Comparison of ENCODE assay signal across 8 cellular contexts in the genomic region with DNA sequence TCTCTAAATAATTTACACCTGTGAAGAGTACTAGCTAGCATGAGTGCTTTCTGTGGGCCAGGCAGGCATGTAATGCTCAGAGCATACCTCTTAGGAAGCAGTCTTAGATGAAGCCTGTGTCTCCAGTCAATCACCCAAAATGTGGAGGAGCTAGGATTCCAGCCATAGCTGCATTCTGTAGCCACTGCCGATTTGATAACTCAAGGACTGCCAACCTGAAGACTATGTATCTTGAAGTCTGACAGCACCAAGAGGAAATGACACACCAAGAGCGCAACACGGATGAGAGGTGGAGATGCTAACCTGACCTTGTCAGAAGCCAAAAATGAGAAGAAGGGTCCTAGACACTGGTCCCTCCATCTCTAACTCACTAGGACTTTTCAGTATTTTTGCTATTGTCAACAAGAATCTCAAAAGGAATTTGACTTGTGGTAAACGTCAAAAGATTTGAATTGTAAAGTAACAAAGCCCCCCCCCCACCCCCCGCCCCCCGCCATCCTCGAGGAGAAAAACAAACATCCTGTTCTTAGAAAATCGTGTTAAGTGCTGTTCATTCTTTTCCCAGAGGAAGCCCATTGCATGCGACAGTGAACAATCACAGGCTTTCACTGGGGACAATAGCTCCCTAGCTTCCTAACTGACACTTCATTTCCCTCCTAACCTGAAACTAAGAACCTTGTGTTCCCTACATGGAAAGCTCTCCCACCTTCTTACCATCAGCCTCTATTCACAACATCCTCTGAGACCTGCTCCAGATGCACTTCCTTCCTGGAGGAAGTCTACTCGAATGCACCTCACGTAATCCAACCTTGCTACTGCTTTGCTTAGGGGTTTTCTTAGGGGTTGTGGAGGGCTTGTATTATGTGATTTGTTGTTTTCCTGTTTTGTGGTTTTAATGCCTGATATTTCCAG. TPM values are rescaled to one million over a fixed set of nuclear protein-coding genes. Genes with fewer than 3 reads are reported as not detected.
DNase-seq lines count a peak whose midpoint lies in the region; ATAC-seq and TF ChIP-seq lines count a peak whose summit lies in the region.

No MANE protein-coding gene starts in this region.

- no TSS peak for BruUV-seq in IMR-90 (replicated peaks; lab: Mats Ljungman, UMichigan)

- peak overlapping the region; percentile 64; the same call in 1 of the 2 replicates for H2BK120ac ChIP-seq in IMR-90 (ENCODE audit: low read depth, low read length)

- H4K5ac ChIP-seq in IMR-90 (ENCODE audit: low read depth, low read length), result peak overlapping the region; percentile 52; the same call in 1 of the 2 replicates

- peak overlapping the region; percentile 68 for H3K4ac ChIP-seq in IMR-90 (ENCODE audit: low read depth, low read length)

- peak overlapping the region; percentile 29 for H2AFZ ChIP-seq in IMR-90 (replicated peaks; ENCODE audit: low read length, poor library complexity)

- H3K9me3 ChIP-seq in BLaER1 treated with 17β-estradiol and CSF1 and Interleukin-3, amounts not matched to agents 10 nM and 100 nM (replicated peaks in 1 of 11), result 0 out of 22 replicates have a peak, but pooled peaks cover 0 to 8% (median 0%) of the 10 kb centered on the region in 11 experiments
- H3K9me3 ChIP-seq in IMR-90 (ENCODE audit: control insufficient read depth, insufficient read depth, low read length) (no peaks in the 10 kb centered on the region), ascending aorta (no peaks in the 10 kb centered on the region), muscle layer of colon (ENCODE audit: low read length) (no peaks in the 10 kb centered on the region)

- peak overlapping the region; percentile 65; the same call in 1 of the 2 replicates for H3K14ac ChIP-seq in IMR-90 (replicated peaks; ENCODE audit: low read depth, low read length)

- H3K23ac ChIP-seq in IMR-90 (ENCODE audit: low read depth, low read length), result peak overlapping the region; percentile 69

- POLR2A ChIA-PET in IMR-90 (lab: Charles Lee; ENCODE audit: unreplicated experiment), result interaction anchor here (0.5 kb wide), 2 partner anchors 67 to 334 kb away, joined by 5 to 11 read pairs; no protein-coding TSS in a partner anchor

- 0 out of 2 replicates have a peak overlapping the region, but pooled peaks have one; percentile 37 for H2BK20ac ChIP-seq in IMR-90 (ENCODE audit: low read depth, low read length)

- no peak for TF ChIP-seq POLR2A in IMR-90 (IDR thresholded peaks at IDR 0.05; ENCODE audit: low read depth, low read length)

- H4K20me1 ChIP-seq in BLaER1 treated with 17β-estradiol and CSF1 and Interleukin-3, amounts not matched to agents 10 nM and 100 nM, result peaks cover 34 to 100% (median 96%) of the 10 kb centered on the region in 11 experiments; a peak in 20 of 22 replicates
- peaks cover 98% of the 10 kb centered on the region for H4K20me1 ChIP-seq in IMR-90 (ENCODE audit: insufficient read depth, low read length)

- CTCF ChIA-PET in IMR-90 (lab: Yijun Ruan, JAX), result interaction anchor here (0.8 kb wide), 1 partner anchor 142 kb away, joined by 3 read pairs; no protein-coding TSS in a partner anchor

- H4K8ac ChIP-seq in IMR-90 (ENCODE audit: low read depth in 2 of 2, low read length in 2 of 2), result peak overlapping the region in 1 of 2 experiments; percentile 44; a peak in 2 of 4 replicates

- H4K91ac ChIP-seq in IMR-90 (ENCODE audit: insufficient read depth, low read depth, low read length), result 0 out of 2 replicates have a peak overlapping the region, but pooled peaks have one; percentile 7

- no peaks in the 10 kb centered on the region for H3K27me3 ChIP-seq in BLaER1 treated with 17β-estradiol and CSF1 and Interleukin-3, amounts not matched to agents 10 nM and 100 nM
- H3K27me3 ChIP-seq in IMR-90 (ENCODE audit: control insufficient read depth, insufficient read depth, low read length) (no peaks in the 10 kb centered on the region), ascending aorta (no peaks in the 10 kb centered on the region), muscle layer of colon (ENCODE audit: control insufficient read depth in 1 of 2, insufficient read depth in 2 of 2, low read length in 2 of 2) (no peaks in the 10 kb centered on the region)

- H3K27ac ChIP-seq in BLaER1 treated with 17β-estradiol and CSF1 and Interleukin-3, amounts not matched to agents 10 nM and 100 nM, result peak overlapping the region in 4 of 11 experiments; percentile 28 to 61 (median 54); a peak in 7 of 22 replicates
- H3K27ac ChIP-seq in IMR-90 (ENCODE audit: insufficient read depth, low read length) (peak overlapping the region; percentile 53), ascending aorta (peak overlapping the region; percentile 78 to 84), muscle layer of colon (ENCODE audit: low read depth, low read length) (peak overlapping the region; percentile 48)

- H3K4me3 ChIP-seq in BLaER1 treated with 17β-estradiol and CSF1 and Interleukin-3, amounts not matched to agents 10 nM and 100 nM, result peak overlapping the region in 2 of 10 experiments; percentile 2 to 14; a peak in 2 of 20 replicates
- H3K4me3 ChIP-seq in IMR-90 (ENCODE audit: insufficient read depth, low read depth, low read length), result no peak overlapping the region
- no peak overlapping the region for H3K4me3 ChIP-seq in ascending aorta
- no peak overlapping the region for H3K4me3 ChIP-seq in muscle layer of colon (ENCODE audit: low read depth in 1 of 2, low read length in 2 of 2)

- no peak for TF ChIP-seq CTCF in IMR-90 (conservative IDR thresholded peaks at IDR 0.05; ENCODE audit: low read depth, low read length)
- TF ChIP-seq CTCF in ascending aorta (IDR thresholded peaks at IDR 0.05), result no peak

- peak overlapping the region; percentile 71 to 97 (median 85) for H3K4me2 ChIP-seq in BLaER1 treated with 17β-estradiol and CSF1 and Interleukin-3, amounts not matched to agents 10 nM and 100 nM
- peak overlapping the region; percentile 31; the same call in 1 of the 2 replicates for H3K4me2 ChIP-seq in IMR-90 (ENCODE audit: low read depth, low read length)

- no peak for DNase-seq in IMR-90
- no peak for DNase-seq in ascending aorta (ENCODE audit: low spot score in 2 of 2)
- DNase-seq in D341Med (ENCODE audit: low spot score), result no peak
- no peak for DNase-seq in GOT3 (lab: John Stamatoyannopoulos, UW)
- no peak for DNase-seq in NK-92 (lab: John Stamatoyannopoulos, UW; ENCODE audit: unreplicated experiment)
- DNase-seq in NCI-H1105 (lab: John Stamatoyannopoulos, UW), result no peak

- peaks cover 0 to 86% (median 35%) of the 10 kb centered on the region in 11 experiments; a peak in 17 of 22 replicates for H3K36me3 ChIP-seq in BLaER1 treated with 17β-estradiol and CSF1 and Interleukin-3, amounts not matched to agents 10 nM and 100 nM
- peaks cover 47% of the 10 kb centered on the region for H3K36me3 ChIP-seq in IMR-90 (ENCODE audit: control insufficient read depth, insufficient read depth, low read length)
- H3K36me3 ChIP-seq in ascending aorta, result no peaks in the 10 kb centered on the region
- no peaks in the 10 kb centered on the region for H3K36me3 ChIP-seq in muscle layer of colon (ENCODE audit: insufficient read depth, low read length)

- peak overlapping the region; percentile 34; the same call in 1 of the 2 replicates for H3K18ac ChIP-seq in IMR-90 (ENCODE audit: low read depth, low read length)

- peaks cover 58 to 100% (median 78%) of the 10 kb centered on the region in 10 experiments for H3K4me1 ChIP-seq in BLaER1 treated with 17β-estradiol and CSF1 and Interleukin-3, amounts not matched to agents 10 nM and 100 nM
- H3K4me1 ChIP-seq in IMR-90 (ENCODE audit: control insufficient read depth, insufficient read depth, low read length) (peaks cover 51% of the 10 kb centered on the region), ascending aorta (peaks cover 32 to 76% of the 10 kb centered on the region in 2 donors), muscle layer of colon (ENCODE audit: insufficient read depth, low read length) (peaks cover 90% of the 10 kb centered on the region)

- intact Hi-C loops in IMR-90 (cut with micrococcal nuclease), result no loop called here
- intact Hi-C loops in ascending aorta (cut with DNase I), result no loop called here

- H2BK5ac ChIP-seq in IMR-90 (ENCODE audit: low read depth, low read length, poor library complexity, severe bottlenecking), result peak overlapping the region; percentile 79

- ATAC-seq in IMR-90 (ENCODE audit: low read depth), result no peak

- no peak overlapping the region for H3K56ac ChIP-seq in IMR-90 (ENCODE audit: extremely low read depth, insufficient read depth, low read length)

- no peak overlapping the region for H3K9ac ChIP-seq in BLaER1 treated with 17β-estradiol and CSF1 and Interleukin-3, amounts not matched to agents 10 nM and 100 nM
- H3K9ac ChIP-seq in IMR-90 (ENCODE audit: low read depth, low read length) (peak overlapping the region; percentile 41; the same call in 1 of the 2 replicates), muscle layer of colon (ENCODE audit: low read length) (no peak overlapping the region)

- peaks cover 0 to 71% of the 10 kb centered on the region in 2 experiments; a peak in 2 of 4 replicates for H3K79me1 ChIP-seq in IMR-90 (ENCODE audit: low read depth in 1 of 2, low read length in 2 of 2)

- H2BK15ac ChIP-seq in IMR-90 (ENCODE audit: low read depth, low read length), result peak overlapping the region; percentile 34; the same call in 1 of the 3 replicates

- TF ChIP-seq RAD21 in IMR-90 (IDR thresholded peaks at IDR 0.05; ENCODE audit: low read length), result no peak

- H2AK5ac ChIP-seq in IMR-90 (ENCODE audit: low read depth, low read length), result peak overlapping the region; percentile 72

- 52% methylated on average over 3 of the region's 11 CpGs; no CpG with 5 or more reads in 1 of the 2 experiments for WGBS in IMR-90 (ENCODE audit: extremely low coverage in 2 of 2, insufficient read length in 1 of 2), 2 experiments

- dilution Hi-C loops in IMR-90 (cut with HindIII; ENCODE audit: low sequenced_read_pairs, unreplicated experiment), result no loop called here

- H2AK9ac ChIP-seq in IMR-90 (replicated peaks; ENCODE audit: low read depth, low read length, poor library complexity), result no peak overlapping the region

- in situ Hi-C loops in IMR-90 (cut with MboI; ENCODE audit: low sequenced_read_pairs), result no loop called here

- H3K9me1 ChIP-seq in IMR-90 (ENCODE audit: insufficient read depth, low read length), result peaks cover 57% of the 10 kb centered on the region

TF ChIP-seq in IMR-90, 13 proteins besides CTCF, POLR2A, EP300 and RAD21 (continues in another document):
- TF ChIP-seq CEBPB (IDR thresholded peaks at IDR 0.05; ENCODE audit: low read depth, low read length) (no peak), SMC3 (IDR thresholded peaks at IDR 0.05; ENCODE audit: low read depth, low read length) (no peak)
- TF ChIP-seq, protein P1, sequence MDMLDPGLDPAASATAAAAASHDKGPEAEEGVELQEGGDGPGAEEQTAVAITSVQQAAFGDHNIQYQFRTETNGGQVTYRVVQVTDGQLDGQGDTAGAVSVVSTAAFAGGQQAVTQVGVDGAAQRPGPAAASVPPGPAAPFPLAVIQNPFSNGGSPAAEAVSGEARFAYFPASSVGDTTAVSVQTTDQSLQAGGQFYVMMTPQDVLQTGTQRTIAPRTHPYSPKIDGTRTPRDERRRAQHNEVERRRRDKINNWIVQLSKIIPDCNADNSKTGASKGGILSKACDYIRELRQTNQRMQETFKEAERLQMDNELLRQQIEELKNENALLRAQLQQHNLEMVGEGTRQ (IDR thresholded peaks at IDR 0.05; ENCODE audit: low read depth, low read length), result no peak

RNA-seq across cellular contexts. Expression of a gene that starts 14.7 kb away (rescaled TPM):
- 152 and 167 TPM in 2 replicates for total RNA-seq in IMR-90 (2012; rRNA removed)
- 177 and 193 TPM in 2 replicates for polyA plus RNA-seq in IMR-90 (2012; rRNA removed)
- 71.7 and 119 TPM in 2 replicates for polyA plus RNA-seq in IMR-90 (2012; cell fraction: cytosol; rRNA removed)
- 63.1 and 123 TPM in 2 replicates for polyA plus RNA-seq in IMR-90 (2012; cell fraction: nucleus; rRNA removed; ENCODE audit: low replicate concordance)
- total RNA-seq in ascending aorta, result 65.5 TPM
